ENCODE assay signal across 12 cellular contexts in genomic region chr16:11835891-11836652, GRCh38. TPM values are rescaled to one million over a fixed set of nuclear protein-coding genes. Genes with fewer than 3 reads are reported as not detected.
DNase-seq lines count a peak whose midpoint lies in the region; ATAC-seq, FAIRE-seq and TF ChIP-seq lines count a peak whose summit lies in the region.
"Had no signal": no experiment of that assay in that cellular context is flagged by ENCODE, and none has a peak within 500 bp of the region (broad histone marks: within the 10 kb centered on the region; RNA-seq: fewer than 3 reads in every experiment).

No MANE protein-coding gene starts in this region.

- DNase-seq in AG09319 (ENCODE audit: extremely low read depth, low read depth) (peak; percentile 30), islet precursor cell (peak; percentile 79), esophagus squamous epithelium (lab: John Stamatoyannopoulos, UW) (no peak), HTR-8/SVneo (ENCODE audit: insufficient read length, low spot score) (no peak), endothelial cell (ENCODE audit: low spot score) (no peak)
- DNase-seq in activated naive CD8-positive, alpha-beta T cell treated with anti-CD3 and anti-CD28 coated beads, Interleukin-2, amount 10 ng/mL, durations not matched to agents 7 days and 5 days = peak; percentile 7
- DNase-seq: activated CD4-positive, alpha-beta T cell treated with anti-CD3 and anti-CD28 coated beads for 48 hours; caudate nucleus; NCI-H774 had no signal

- FAIRE-seq in HTR-8/SVneo (lab: Jason Lieb, UNC) = no peak

- H3K9me3 ChIP-seq in HUES64 (ENCODE audit: insufficient read depth, low read depth, low read length) = no peaks in the 10 kb centered on the region
- H3K9me3 ChIP-seq in esophagus squamous epithelium = no peaks in the 10 kb centered on the region

- no peak for ATAC-seq in activated naive CD8-positive, alpha-beta T cell treated with anti-CD3 and anti-CD28 coated beads, Interleukin-2, amount 10 ng/mL, durations not matched to agents 7 days and 5 days (ENCODE audit: low read depth)
- ATAC-seq in GM21423 (IDR thresholded peaks at IDR 0.05; ENCODE audit: unreplicated experiment) = no peak

- no peak overlapping the region for H3K9ac ChIP-seq in HUES64 (ENCODE audit: low read depth, low read length)

- H3K27me3 ChIP-seq in HUES64 (ENCODE audit: insufficient read depth, low read length) (no peaks in the 10 kb centered on the region), esophagus squamous epithelium (no peaks in the 10 kb centered on the region)

- intact Hi-C loops in esophagus squamous epithelium (cut with DNase I) = no loop called here

- H3K9me3 Mint-ChIP-seq in activated naive CD8-positive, alpha-beta T cell treated with anti-CD3 and anti-CD28 coated beads, Interleukin-2, amount 10 ng/mL, durations not matched to agents 7 days and 5 days = no peaks in the 10 kb centered on the region
- no peaks in the 10 kb centered on the region for H3K9me3 Mint-ChIP-seq in endothelial cell (ENCODE audit: unreplicated experiment)
- H3K9me3 Mint-ChIP-seq: CD14-positive monocyte had no signal

- no peak for TF ChIP-seq POLR2A in esophagus squamous epithelium (IDR thresholded peaks at IDR 0.05)

- no peak overlapping the region for H3K4me3 Mint-ChIP-seq in activated naive CD8-positive, alpha-beta T cell treated with anti-CD3 and anti-CD28 coated beads, Interleukin-2, amount 10 ng/mL, durations not matched to agents 7 days and 5 days
- H3K4me3 Mint-ChIP-seq in endothelial cell (ENCODE audit: unreplicated experiment) = no peak overlapping the region
- H3K4me3 Mint-ChIP-seq: CD14-positive monocyte had no signal

- H3K27me3 Mint-ChIP-seq in activated naive CD8-positive, alpha-beta T cell treated with anti-CD3 and anti-CD28 coated beads, Interleukin-2, amount 10 ng/mL, durations not matched to agents 7 days and 5 days = no peaks in the 10 kb centered on the region
- peaks cover 4% of the 10 kb centered on the region for H3K27me3 Mint-ChIP-seq in endothelial cell (ENCODE audit: unreplicated experiment)

- H3K36me3 Mint-ChIP-seq in activated naive CD8-positive, alpha-beta T cell treated with anti-CD3 and anti-CD28 coated beads, Interleukin-2, amount 10 ng/mL, durations not matched to agents 7 days and 5 days = peaks cover 17% of the 10 kb centered on the region
- H3K36me3 Mint-ChIP-seq in endothelial cell (ENCODE audit: low read depth, unreplicated experiment) = peaks cover 14% of the 10 kb centered on the region

- H3K4me3 ChIP-seq in HUES64 (ENCODE audit: low read length) (no peak overlapping the region), esophagus squamous epithelium (no peak overlapping the region)

- no peaks in the 10 kb centered on the region for H3K4me1 Mint-ChIP-seq in activated naive CD8-positive, alpha-beta T cell treated with anti-CD3 and anti-CD28 coated beads, Interleukin-2, amount 10 ng/mL, durations not matched to agents 7 days and 5 days
- no peaks in the 10 kb centered on the region for H3K4me1 Mint-ChIP-seq in endothelial cell (ENCODE audit: unreplicated experiment)

- no peak overlapping the region for H3K27ac Mint-ChIP-seq in activated naive CD8-positive, alpha-beta T cell treated with anti-CD3 and anti-CD28 coated beads, Interleukin-2, amount 10 ng/mL, durations not matched to agents 7 days and 5 days
- H3K27ac Mint-ChIP-seq in endothelial cell (ENCODE audit: unreplicated experiment) = no peak overlapping the region

- H3K27ac ChIP-seq in HUES64 (ENCODE audit: low read depth, low read length) (peak overlapping the region; percentile 68), esophagus squamous epithelium (no peak overlapping the region)

- POLR2A ChIA-PET in activated naive CD8-positive, alpha-beta T cell treated with anti-CD3 and anti-CD28 coated beads, Interleukin-2, amount 10 ng/mL, durations not matched to agents 7 days and 5 days (lab: Charles Lee) = interaction anchor here (1.6 kb wide), 1 partner anchor 38 kb away, joined by 3 read pairs; the partner anchor contains the start of gene ZC3H7A

- peaks cover 56% of the 10 kb centered on the region for H3K36me3 ChIP-seq in HUES64 (ENCODE audit: insufficient read depth, low read length)
- peaks cover 27 to 59% (median 38%) of the 10 kb centered on the region in 3 donors for H3K36me3 ChIP-seq in esophagus squamous epithelium

- H3K4me1 ChIP-seq in HUES64 (ENCODE audit: insufficient read depth, low read length) (peaks cover 3% of the 10 kb centered on the region; the same call in 1 of the 2 replicates), esophagus squamous epithelium (peaks cover 3 to 12% (median 5%) of the 10 kb centered on the region in 3 donors)

- no peak for TF ChIP-seq CTCF in AG09319 (IDR thresholded peaks at IDR 0.05; ENCODE audit: low read depth, low read length)
- no peak for TF ChIP-seq CTCF in esophagus squamous epithelium (IDR thresholded peaks at IDR 0.05)
- no peak for TF ChIP-seq CTCF in endothelial cell (IDR thresholded peaks at IDR 0.05; ENCODE audit: unreplicated experiment)

- WGBS in HUES64 = 83% methylated on average over 9 of the region's 9 CpGs
- WGBS in esophagus squamous epithelium, 2 donors = 39 to 75% methylated on average over 8 to 9 of the region's 9 CpGs

RNA-seq across cellular contexts. Expression of gene RSL1D1, which starts 15.3 kb away (rescaled TPM):
- 231 TPM for polyA plus RNA-seq in HUES64 (2013, experiment 1 of 2)
- 209 TPM for polyA plus RNA-seq in HUES64 (2013, experiment 2 of 2)
- 100 to 1,000 TPM; 159 to 165 TPM for total RNA-seq in activated naive CD8-positive, alpha-beta T cell treated with anti-CD3 and anti-CD28 coated beads, Interleukin-2, amount 10 ng/mL, durations not matched to agents 7 days and 5 days
- total RNA-seq in esophagus squamous epithelium (100 to 1,000 TPM in 3 of 4 donors, 10 to 100 TPM in 1; 85.4 to 187 (median 145) TPM), endothelial cell (ENCODE audit: unreplicated experiment) (86.9 TPM)

RNA-seq across cellular contexts. Expression of gene ZC3H7A, which starts 39.0 kb away (rescaled TPM):
- 32.2 TPM for polyA plus RNA-seq in HUES64 (2013, experiment 1 of 2)
- 36.8 TPM for polyA plus RNA-seq in HUES64 (2013, experiment 2 of 2)
- total RNA-seq in activated naive CD8-positive, alpha-beta T cell treated with anti-CD3 and anti-CD28 coated beads, Interleukin-2, amount 10 ng/mL, durations not matched to agents 7 days and 5 days = 10 to 100 TPM; 73.1 to 82.5 TPM
- total RNA-seq in esophagus squamous epithelium = 10 to 100 TPM; 16.6 to 34.1 (median 30.2) TPM
- 84.7 TPM for total RNA-seq in endothelial cell (ENCODE audit: unreplicated experiment)

Comparison
In these comparisons a context has a peak if more than half of its experiments do, and no peak if none do; other contexts are left out.
1. DNase-seq: peak in AG09319 (single experiment), activated naive CD8-positive, alpha-beta T cell treated with anti-CD3 and anti-CD28 coated beads, Interleukin-2, amount 10 ng/mL, durations not matched to agents 7 days and 5 days (single experiment) and islet precursor cell (single experiment); none in esophagus squamous epithelium (single experiment), HTR-8/SVneo (single experiment) and endothelial cell (single experiment).